Comparison of ENCODE assay signal across 1 cellular context in the genomic region with DNA sequence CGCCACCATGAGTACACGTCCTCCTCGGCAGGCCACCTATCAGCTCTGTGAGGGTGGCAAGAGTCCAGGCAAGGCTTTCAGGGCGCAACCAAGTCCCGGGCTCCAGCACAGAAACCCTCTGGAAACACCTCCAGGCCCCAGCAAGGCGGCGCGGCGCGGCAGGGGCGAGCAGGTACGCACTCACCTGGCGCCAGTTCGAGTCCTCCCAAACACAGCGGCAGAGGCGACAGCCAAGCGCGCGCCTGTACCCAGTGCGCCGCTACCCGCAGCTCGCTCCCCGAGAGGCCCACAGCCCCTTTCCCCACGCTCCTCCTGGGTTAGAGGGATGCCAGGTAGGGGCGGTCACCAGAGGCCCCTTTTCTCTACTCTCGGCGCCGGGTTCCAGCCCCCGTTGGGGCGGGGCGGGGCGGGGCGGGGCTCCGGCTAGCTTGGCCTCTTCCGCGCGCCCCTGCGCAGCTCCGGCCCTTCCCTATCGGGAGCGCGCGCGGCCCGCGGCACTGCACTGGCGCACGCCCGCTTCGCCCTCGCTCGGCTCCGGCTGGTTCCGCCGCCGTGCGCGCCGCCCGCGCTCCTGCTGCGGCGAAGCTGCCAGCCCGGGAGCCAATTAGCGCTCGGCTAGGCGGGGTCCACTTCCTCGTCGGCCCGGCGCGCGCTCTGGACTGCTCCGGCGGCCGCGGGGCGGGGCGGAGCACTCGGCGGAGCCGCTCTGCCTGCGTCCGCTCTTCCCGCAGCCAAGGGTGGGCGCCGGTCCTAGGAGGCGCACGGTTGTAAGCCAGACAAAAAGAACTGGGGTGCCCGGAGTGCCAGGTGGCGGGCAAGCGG.
TF ChIP-seq lines count a peak whose summit lies in the region.

A gene (minus strand): TSS at position 332 of the 822 bp plus-strand sequence. CDS start 5,040 bp downstream, outside the sequence.
A gene with protein sequence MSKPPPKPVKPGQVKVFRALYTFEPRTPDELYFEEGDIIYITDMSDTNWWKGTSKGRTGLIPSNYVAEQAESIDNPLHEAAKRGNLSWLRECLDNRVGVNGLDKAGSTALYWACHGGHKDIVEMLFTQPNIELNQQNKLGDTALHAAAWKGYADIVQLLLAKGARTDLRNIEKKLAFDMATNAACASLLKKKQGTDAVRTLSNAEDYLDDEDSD (plus strand): TSS at position 691 of the 822 bp plus-strand sequence. CDS start 179 bp downstream, outside the sequence.

TF ChIP-seq in H1, 55 proteins besides CTCF, POLR2A, EP300 and RAD21 (continues in another document):
- peak; percentile 40; the same call in 1 of the 2 replicates for TF ChIP-seq NRF1 (IDR thresholded peaks at IDR 0.05; ENCODE audit: low read depth, low read length)
- TF ChIP-seq EZH2 (IDR thresholded peaks at IDR 0.05; ENCODE audit: low read depth, low read length, severe bottlenecking), result no peak
- peak; percentile 78 for TF ChIP-seq CREB1 (IDR thresholded peaks at IDR 0.05)
- TF ChIP-seq, protein P1, sequence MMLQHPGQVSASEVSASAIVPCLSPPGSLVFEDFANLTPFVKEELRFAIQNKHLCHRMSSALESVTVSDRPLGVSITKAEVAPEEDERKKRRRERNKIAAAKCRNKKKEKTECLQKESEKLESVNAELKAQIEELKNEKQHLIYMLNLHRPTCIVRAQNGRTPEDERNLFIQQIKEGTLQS (IDR thresholded peaks at IDR 0.05; ENCODE audit: insufficient read depth, low read depth, low read length), result no peak
- TF ChIP-seq RNF2 (IDR thresholded peaks at IDR 0.05; ENCODE audit: borderline replicate concordance, low read depth, low read length, missing control alignments, poor library complexity, severe bottlenecking), result no peak
- TF ChIP-seq SUZ12 (IDR thresholded peaks at IDR 0.05; ENCODE audit: low read length), result no peak
- TF ChIP-seq CTBP2 (IDR thresholded peaks at IDR 0.05; ENCODE audit: borderline replicate concordance, insufficient read depth, insufficient read length, low read length), result no peak
- peak in 1 of 2 experiments; percentile 34; a peak in 1 of 4 replicates for TF ChIP-seq SIN3A (conservative IDR thresholded peaks at IDR 0.05 in 1 of 2, IDR thresholded peaks at IDR 0.05 in 1 of 2; ENCODE audit: low read depth in 1 of 2, low read length in 2 of 2)
- no peak for TF ChIP-seq MAFK (IDR thresholded peaks at IDR 0.05; ENCODE audit: low read depth, low read length)
- no peak for TF ChIP-seq RFX5 (IDR thresholded peaks at IDR 0.05; ENCODE audit: borderline replicate concordance, low read depth, low read length)
- TF ChIP-seq KDM5A (IDR thresholded peaks at IDR 0.05; ENCODE audit: low read length), result no peak
- peak; percentile 65; the same call in 1 of the 2 replicates for TF ChIP-seq TAF1 (IDR thresholded peaks at IDR 0.05; ENCODE audit: low read depth, low read length)
- TF ChIP-seq TCF12 (IDR thresholded peaks at IDR 0.05; ENCODE audit: low read depth, low read length), result no peak
- TF ChIP-seq RBBP5 (IDR thresholded peaks at IDR 0.05; ENCODE audit: borderline replicate concordance, low read depth, low read length), result peak; percentile 58; the same call in 1 of the 2 replicates
- TF ChIP-seq SP1 (IDR thresholded peaks at IDR 0.05; ENCODE audit: low read depth, low read length), result no peak
- no peak for TF ChIP-seq HDAC2 (IDR thresholded peaks at IDR 0.05; ENCODE audit: borderline replicate concordance in 1 of 2, low read depth in 2 of 2, low read length in 2 of 2)
- TF ChIP-seq SRF (IDR thresholded peaks at IDR 0.05; ENCODE audit: low read depth, low read length), result no peak
- TF ChIP-seq CBX8 (IDR thresholded peaks at IDR 0.05; ENCODE audit: borderline replicate concordance, low read depth, low read length), result no peak
- TF ChIP-seq JUND (IDR thresholded peaks at IDR 0.05; ENCODE audit: low read length), result no peak
- no peak for TF ChIP-seq CBX5 (IDR thresholded peaks at IDR 0.05; ENCODE audit: low read depth, low read length)
- TF ChIP-seq KDM1A (IDR thresholded peaks at IDR 0.05; ENCODE audit: borderline replicate concordance, low read length), result no peak
- no peak for TF ChIP-seq SP4 (IDR thresholded peaks at IDR 0.05; ENCODE audit: low read length)
- TF ChIP-seq SIRT6 (IDR thresholded peaks at IDR 0.05; ENCODE audit: low read length), result no peak
- no peak for TF ChIP-seq JUN (IDR thresholded peaks at IDR 0.05; ENCODE audit: low read depth, low read length)
- TF ChIP-seq RXRA (IDR thresholded peaks at IDR 0.05; ENCODE audit: insufficient read depth, low read depth, low read length), result no peak
- TF ChIP-seq, protein P2, sequence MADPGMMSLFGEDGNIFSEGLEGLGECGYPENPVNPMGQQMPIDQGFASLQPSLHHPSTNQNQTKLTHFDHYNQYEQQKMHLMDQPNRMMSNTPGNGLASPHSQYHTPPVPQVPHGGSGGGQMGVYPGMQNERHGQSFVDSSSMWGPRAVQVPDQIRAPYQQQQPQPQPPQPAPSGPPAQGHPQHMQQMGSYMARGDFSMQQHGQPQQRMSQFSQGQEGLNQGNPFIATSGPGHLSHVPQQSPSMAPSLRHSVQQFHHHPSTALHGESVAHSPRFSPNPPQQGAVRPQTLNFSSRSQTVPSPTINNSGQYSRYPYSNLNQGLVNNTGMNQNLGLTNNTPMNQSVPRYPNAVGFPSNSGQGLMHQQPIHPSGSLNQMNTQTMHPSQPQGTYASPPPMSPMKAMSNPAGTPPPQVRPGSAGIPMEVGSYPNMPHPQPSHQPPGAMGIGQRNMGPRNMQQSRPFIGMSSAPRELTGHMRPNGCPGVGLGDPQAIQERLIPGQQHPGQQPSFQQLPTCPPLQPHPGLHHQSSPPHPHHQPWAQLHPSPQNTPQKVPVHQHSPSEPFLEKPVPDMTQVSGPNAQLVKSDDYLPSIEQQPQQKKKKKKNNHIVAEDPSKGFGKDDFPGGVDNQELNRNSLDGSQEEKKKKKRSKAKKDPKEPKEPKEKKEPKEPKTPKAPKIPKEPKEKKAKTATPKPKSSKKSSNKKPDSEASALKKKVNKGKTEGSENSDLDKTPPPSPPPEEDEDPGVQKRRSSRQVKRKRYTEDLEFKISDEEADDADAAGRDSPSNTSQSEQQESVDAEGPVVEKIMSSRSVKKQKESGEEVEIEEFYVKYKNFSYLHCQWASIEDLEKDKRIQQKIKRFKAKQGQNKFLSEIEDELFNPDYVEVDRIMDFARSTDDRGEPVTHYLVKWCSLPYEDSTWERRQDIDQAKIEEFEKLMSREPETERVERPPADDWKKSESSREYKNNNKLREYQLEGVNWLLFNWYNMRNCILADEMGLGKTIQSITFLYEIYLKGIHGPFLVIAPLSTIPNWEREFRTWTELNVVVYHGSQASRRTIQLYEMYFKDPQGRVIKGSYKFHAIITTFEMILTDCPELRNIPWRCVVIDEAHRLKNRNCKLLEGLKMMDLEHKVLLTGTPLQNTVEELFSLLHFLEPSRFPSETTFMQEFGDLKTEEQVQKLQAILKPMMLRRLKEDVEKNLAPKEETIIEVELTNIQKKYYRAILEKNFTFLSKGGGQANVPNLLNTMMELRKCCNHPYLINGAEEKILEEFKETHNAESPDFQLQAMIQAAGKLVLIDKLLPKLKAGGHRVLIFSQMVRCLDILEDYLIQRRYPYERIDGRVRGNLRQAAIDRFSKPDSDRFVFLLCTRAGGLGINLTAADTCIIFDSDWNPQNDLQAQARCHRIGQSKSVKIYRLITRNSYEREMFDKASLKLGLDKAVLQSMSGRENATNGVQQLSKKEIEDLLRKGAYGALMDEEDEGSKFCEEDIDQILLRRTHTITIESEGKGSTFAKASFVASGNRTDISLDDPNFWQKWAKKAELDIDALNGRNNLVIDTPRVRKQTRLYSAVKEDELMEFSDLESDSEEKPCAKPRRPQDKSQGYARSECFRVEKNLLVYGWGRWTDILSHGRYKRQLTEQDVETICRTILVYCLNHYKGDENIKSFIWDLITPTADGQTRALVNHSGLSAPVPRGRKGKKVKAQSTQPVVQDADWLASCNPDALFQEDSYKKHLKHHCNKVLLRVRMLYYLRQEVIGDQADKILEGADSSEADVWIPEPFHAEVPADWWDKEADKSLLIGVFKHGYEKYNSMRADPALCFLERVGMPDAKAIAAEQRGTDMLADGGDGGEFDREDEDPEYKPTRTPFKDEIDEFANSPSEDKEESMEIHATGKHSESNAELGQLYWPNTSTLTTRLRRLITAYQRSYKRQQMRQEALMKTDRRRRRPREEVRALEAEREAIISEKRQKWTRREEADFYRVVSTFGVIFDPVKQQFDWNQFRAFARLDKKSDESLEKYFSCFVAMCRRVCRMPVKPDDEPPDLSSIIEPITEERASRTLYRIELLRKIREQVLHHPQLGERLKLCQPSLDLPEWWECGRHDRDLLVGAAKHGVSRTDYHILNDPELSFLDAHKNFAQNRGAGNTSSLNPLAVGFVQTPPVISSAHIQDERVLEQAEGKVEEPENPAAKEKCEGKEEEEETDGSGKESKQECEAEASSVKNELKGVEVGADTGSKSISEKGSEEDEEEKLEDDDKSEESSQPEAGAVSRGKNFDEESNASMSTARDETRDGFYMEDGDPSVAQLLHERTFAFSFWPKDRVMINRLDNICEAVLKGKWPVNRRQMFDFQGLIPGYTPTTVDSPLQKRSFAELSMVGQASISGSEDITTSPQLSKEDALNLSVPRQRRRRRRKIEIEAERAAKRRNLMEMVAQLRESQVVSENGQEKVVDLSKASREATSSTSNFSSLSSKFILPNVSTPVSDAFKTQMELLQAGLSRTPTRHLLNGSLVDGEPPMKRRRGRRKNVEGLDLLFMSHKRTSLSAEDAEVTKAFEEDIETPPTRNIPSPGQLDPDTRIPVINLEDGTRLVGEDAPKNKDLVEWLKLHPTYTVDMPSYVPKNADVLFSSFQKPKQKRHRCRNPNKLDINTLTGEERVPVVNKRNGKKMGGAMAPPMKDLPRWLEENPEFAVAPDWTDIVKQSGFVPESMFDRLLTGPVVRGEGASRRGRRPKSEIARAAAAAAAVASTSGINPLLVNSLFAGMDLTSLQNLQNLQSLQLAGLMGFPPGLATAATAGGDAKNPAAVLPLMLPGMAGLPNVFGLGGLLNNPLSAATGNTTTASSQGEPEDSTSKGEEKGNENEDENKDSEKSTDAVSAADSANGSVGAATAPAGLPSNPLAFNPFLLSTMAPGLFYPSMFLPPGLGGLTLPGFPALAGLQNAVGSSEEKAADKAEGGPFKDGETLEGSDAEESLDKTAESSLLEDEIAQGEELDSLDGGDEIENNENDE (IDR thresholded peaks at IDR 0.05; ENCODE audit: insufficient replicate concordance, low read length), result no peak
- no peak for TF ChIP-seq TEAD4 (IDR thresholded peaks at IDR 0.05; ENCODE audit: low read depth, low read length)
- peak; percentile 92 for TF ChIP-seq TAF7 (optimal IDR thresholded peaks at IDR 0.05; ENCODE audit: borderline replicate concordance, low read depth, low read length)
- peak; percentile 45 for TF ChIP-seq POLR2AphosphoS5 (IDR thresholded peaks at IDR 0.05; ENCODE audit: low read depth, low read length)
- TF ChIP-seq GTF2F1 (IDR thresholded peaks at IDR 0.05; ENCODE audit: borderline replicate concordance, low read depth, low read length), result no peak
- no peak for TF ChIP-seq FOSL1 (IDR thresholded peaks at IDR 0.05; ENCODE audit: insufficient read depth, low read depth, low read length)
- TF ChIP-seq GABPA (IDR thresholded peaks at IDR 0.05; ENCODE audit: borderline replicate concordance, insufficient read depth, low read length), result no peak
- TF ChIP-seq BRCA1 (IDR thresholded peaks at IDR 0.05; ENCODE audit: low read depth, low read length), result no peak
- TF ChIP-seq ASH2L (IDR thresholded peaks at IDR 0.05; ENCODE audit: low read length), result no peak
- TF ChIP-seq BCL11A (IDR thresholded peaks at IDR 0.05; ENCODE audit: low read depth in 2 of 2, low read length in 2 of 2), result no peak
- no peak for TF ChIP-seq SAP30 (IDR thresholded peaks at IDR 0.05; ENCODE audit: insufficient read depth, insufficient replicate concordance, low read length)
- TF ChIP-seq YY1 (IDR thresholded peaks at IDR 0.05; ENCODE audit: low read depth, low read length), result no peak
- TF ChIP-seq TBP (IDR thresholded peaks at IDR 0.05; ENCODE audit: low read depth, low read length), result peak; percentile 66
- no peak for TF ChIP-seq SIX5 (IDR thresholded peaks at IDR 0.05; ENCODE audit: low read depth, low read length)
- TF ChIP-seq EGR1 (IDR thresholded peaks at IDR 0.05; ENCODE audit: borderline replicate concordance, low read depth, low read length), result no peak
- TF ChIP-seq NANOG (IDR thresholded peaks at IDR 0.05; ENCODE audit: insufficient read depth, low read depth, low read length, poor library complexity, severe bottlenecking), result no peak
- no peak for TF ChIP-seq CHD1 (IDR thresholded peaks at IDR 0.05; ENCODE audit: low read depth, low read length)
- no peak for TF ChIP-seq POU5F1 (IDR thresholded peaks at IDR 0.05; ENCODE audit: low read depth, low read length)
- TF ChIP-seq SP2 (IDR thresholded peaks at IDR 0.05; ENCODE audit: low read length), result no peak
- TF ChIP-seq, protein P3, sequence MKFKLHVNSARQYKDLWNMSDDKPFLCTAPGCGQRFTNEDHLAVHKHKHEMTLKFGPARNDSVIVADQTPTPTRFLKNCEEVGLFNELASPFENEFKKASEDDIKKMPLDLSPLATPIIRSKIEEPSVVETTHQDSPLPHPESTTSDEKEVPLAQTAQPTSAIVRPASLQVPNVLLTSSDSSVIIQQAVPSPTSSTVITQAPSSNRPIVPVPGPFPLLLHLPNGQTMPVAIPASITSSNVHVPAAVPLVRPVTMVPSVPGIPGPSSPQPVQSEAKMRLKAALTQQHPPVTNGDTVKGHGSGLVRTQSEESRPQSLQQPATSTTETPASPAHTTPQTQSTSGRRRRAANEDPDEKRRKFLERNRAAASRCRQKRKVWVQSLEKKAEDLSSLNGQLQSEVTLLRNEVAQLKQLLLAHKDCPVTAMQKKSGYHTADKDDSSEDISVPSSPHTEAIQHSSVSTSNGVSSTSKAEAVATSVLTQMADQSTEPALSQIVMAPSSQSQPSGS (IDR thresholded peaks at IDR 0.05; ENCODE audit: low read length), result no peak
- no peak for TF ChIP-seq CEBPB (IDR thresholded peaks at IDR 0.05; ENCODE audit: low read depth, low read length)
- TF ChIP-seq, protein P4, sequence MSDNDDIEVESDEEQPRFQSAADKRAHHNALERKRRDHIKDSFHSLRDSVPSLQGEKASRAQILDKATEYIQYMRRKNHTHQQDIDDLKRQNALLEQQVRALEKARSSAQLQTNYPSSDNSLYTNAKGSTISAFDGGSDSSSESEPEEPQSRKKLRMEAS (IDR thresholded peaks at IDR 0.05), result no peak
- TF ChIP-seq, protein P5, sequence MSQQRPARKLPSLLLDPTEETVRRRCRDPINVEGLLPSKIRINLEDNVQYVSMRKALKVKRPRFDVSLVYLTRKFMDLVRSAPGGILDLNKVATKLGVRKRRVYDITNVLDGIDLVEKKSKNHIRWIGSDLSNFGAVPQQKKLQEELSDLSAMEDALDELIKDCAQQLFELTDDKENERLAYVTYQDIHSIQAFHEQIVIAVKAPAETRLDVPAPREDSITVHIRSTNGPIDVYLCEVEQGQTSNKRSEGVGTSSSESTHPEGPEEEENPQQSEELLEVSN (IDR thresholded peaks at IDR 0.05), result no peak
- no peak for TF ChIP-seq CHD2 (IDR thresholded peaks at IDR 0.05; ENCODE audit: low read length)
- peak; percentile 53 for TF ChIP-seq KDM4A (IDR thresholded peaks at IDR 0.05; ENCODE audit: low read depth, low read length, severe bottlenecking)
- TF ChIP-seq PHF8 (conservative IDR thresholded peaks at IDR 0.05; ENCODE audit: low read depth, low read length), result 0 out of 2 replicates have a peak, but pooled peaks have one; percentile 62
- no peak for TF ChIP-seq BACH1 (IDR thresholded peaks at IDR 0.05; ENCODE audit: low read length)
- TF ChIP-seq, protein P6, sequence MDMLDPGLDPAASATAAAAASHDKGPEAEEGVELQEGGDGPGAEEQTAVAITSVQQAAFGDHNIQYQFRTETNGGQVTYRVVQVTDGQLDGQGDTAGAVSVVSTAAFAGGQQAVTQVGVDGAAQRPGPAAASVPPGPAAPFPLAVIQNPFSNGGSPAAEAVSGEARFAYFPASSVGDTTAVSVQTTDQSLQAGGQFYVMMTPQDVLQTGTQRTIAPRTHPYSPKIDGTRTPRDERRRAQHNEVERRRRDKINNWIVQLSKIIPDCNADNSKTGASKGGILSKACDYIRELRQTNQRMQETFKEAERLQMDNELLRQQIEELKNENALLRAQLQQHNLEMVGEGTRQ (IDR thresholded peaks at IDR 0.05; ENCODE audit: low read length), result no peak
